ENCODE assay signal across 16 cellular contexts in the genomic region with DNA sequence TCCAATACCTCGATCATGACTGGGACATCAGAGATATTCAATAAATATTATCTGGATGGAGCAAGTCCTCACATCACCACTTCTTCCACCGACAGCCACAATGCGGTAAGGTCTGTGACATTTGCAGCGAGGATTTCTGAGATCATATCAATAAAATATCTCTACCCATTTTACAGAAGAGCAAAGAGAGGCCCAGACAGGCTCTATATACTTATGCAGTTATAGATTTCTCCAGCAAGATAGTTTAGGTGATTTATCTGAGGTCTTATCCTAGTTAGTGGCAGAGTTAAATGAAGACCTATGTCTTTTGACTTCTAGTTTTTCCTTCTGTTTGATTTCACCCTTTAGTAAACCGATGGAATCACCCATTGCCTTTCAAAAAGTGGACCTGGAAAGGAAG.
A peak's percentile ranks its signal among the peaks of the same experiment; 100 is the strongest.
DNase-seq lines count a peak whose midpoint lies in the region; ATAC-seq and TF ChIP-seq lines count a peak whose summit lies in the region.
"Had no signal": no experiment of that assay in that cellular context is flagged by ENCODE, and none has a peak within 500 bp of the region (broad histone marks: within the 10 kb centered on the region; RNA-seq: fewer than 3 reads in every experiment).

No MANE protein-coding gene starts in this region.

- no peak overlapping the region for H4K91ac ChIP-seq in IMR-90 (ENCODE audit: insufficient read depth, low read depth, low read length)
- no peak overlapping the region for H4K91ac ChIP-seq in mesenchymal stem cell (ENCODE audit: low read length)

- in situ Hi-C loops in IMR-90 (cut with MboI; ENCODE audit: low sequenced_read_pairs), result no loop called here

- H2BK5ac ChIP-seq in IMR-90 (ENCODE audit: low read depth, low read length, poor library complexity, severe bottlenecking), result no peak overlapping the region
- no peak overlapping the region for H2BK5ac ChIP-seq in mesenchymal stem cell (ENCODE audit: low read depth, low read length, poor library complexity, severe bottlenecking)

- no peak overlapping the region for H2AFZ ChIP-seq in IMR-90 (replicated peaks; ENCODE audit: low read length, poor library complexity)
- no peak overlapping the region for H2AFZ ChIP-seq in mesenchymal stem cell (ENCODE audit: low read depth, low read length)

- no peaks in the 10 kb centered on the region for H3K9me3 Mint-ChIP-seq in CD4-positive, alpha-beta T cell
- H3K9me3 Mint-ChIP-seq: CD14-positive monocyte; CD4-positive, CD25-positive, alpha-beta regulatory T cell; CD8-positive, alpha-beta T cell had no signal

- H4K20me1 ChIP-seq in IMR-90 (ENCODE audit: insufficient read depth, low read length), result no peaks in the 10 kb centered on the region
- H4K20me1 ChIP-seq: BLaER1 had no signal

- H3K4ac ChIP-seq in IMR-90 (ENCODE audit: low read depth, low read length) (no peak overlapping the region), mesenchymal stem cell (ENCODE audit: low read depth in 1 of 2, low read length in 2 of 2) (no peak overlapping the region)

- DNase-seq in IMR-90 (no peak), mesenchymal stem cell (no peak)
- no peak for DNase-seq in CD4-positive, alpha-beta T cell
- DNase-seq: 8988T; BE2C; C1 segment of cervical spinal cord; Caco-2; Calu3; CD4-positive, CD25-positive, alpha-beta regulatory T cell; CD8-positive, alpha-beta T cell; DMS79 treated with DMSO at 0.1 percent for 48 hours; GF-D8 had no signal

- no peak overlapping the region for H3K27ac ChIP-seq in IMR-90 (ENCODE audit: insufficient read depth, low read length)
- H3K27ac ChIP-seq in mesenchymal stem cell (ENCODE audit: low read length, poor library complexity, severe bottlenecking), result peak overlapping the region; percentile 6
- no peak overlapping the region for H3K27ac ChIP-seq in CD4-positive, alpha-beta T cell (ENCODE audit: low read depth, low read length)
- H3K27ac ChIP-seq: BLaER1 had no signal

- no peaks in the 10 kb centered on the region for H3K27me3 ChIP-seq in IMR-90 (ENCODE audit: control insufficient read depth, insufficient read depth, low read length)
- no peaks in the 10 kb centered on the region for H3K27me3 ChIP-seq in mesenchymal stem cell (ENCODE audit: control insufficient read depth in 1 of 2, insufficient read depth in 1 of 2, low read length in 2 of 2)
- H3K27me3 ChIP-seq in CD4-positive, alpha-beta T cell (ENCODE audit: control insufficient read depth, insufficient read depth, low read length), result no peaks in the 10 kb centered on the region
- H3K27me3 ChIP-seq: BE2C, BLaER1 had no signal

- H3K14ac ChIP-seq in IMR-90 (replicated peaks; ENCODE audit: low read depth, low read length) (no peak overlapping the region), mesenchymal stem cell (ENCODE audit: low read length in 2 of 2) (no peak overlapping the region)

- H3K9me3 ChIP-seq in IMR-90 (ENCODE audit: control insufficient read depth, insufficient read depth, low read length) (peaks cover 3% of the 10 kb centered on the region; the same call in 1 of the 2 replicates), mesenchymal stem cell (ENCODE audit: control insufficient read depth, low read length) (no peaks in the 10 kb centered on the region)
- no peaks in the 10 kb centered on the region for H3K9me3 ChIP-seq in CD4-positive, alpha-beta T cell (ENCODE audit: control insufficient read depth, low read length)
- H3K9me3 ChIP-seq: BE2C, BLaER1, Caco-2 had no signal

- H3K56ac ChIP-seq in IMR-90 (ENCODE audit: extremely low read depth, insufficient read depth, low read length), result no peak overlapping the region

- WGBS in IMR-90 (ENCODE audit: extremely low coverage in 2 of 2, insufficient read length in 1 of 2), 2 experiments, result no CpG with 5 or more reads among the region's 5 CpGs
- WGBS in mesenchymal stem cell, result 98% methylated on average over 5 of the region's 5 CpGs

- no peak for TF ChIP-seq CTCF in IMR-90 (conservative IDR thresholded peaks at IDR 0.05; ENCODE audit: low read depth, low read length)
- no peak for TF ChIP-seq CTCF in CD4-positive, alpha-beta T cell (IDR thresholded peaks at IDR 0.05)

- no peak overlapping the region for H2BK20ac ChIP-seq in IMR-90 (ENCODE audit: low read depth, low read length)

- H3K4me3 ChIP-seq in IMR-90 (ENCODE audit: insufficient read depth, low read depth, low read length) (no peak overlapping the region), mesenchymal stem cell (ENCODE audit: insufficient read depth in 1 of 2, low read depth in 1 of 2, low read length in 2 of 2) (no peak overlapping the region)
- H3K4me3 ChIP-seq: BLaER1 had no signal

- H4K5ac ChIP-seq in IMR-90 (ENCODE audit: low read depth, low read length), result 0 out of 2 replicates have a peak overlapping the region, but pooled peaks have one; percentile 39

- H3K79me1 ChIP-seq in IMR-90 (ENCODE audit: low read depth in 1 of 2, low read length in 2 of 2) (no peaks in the 10 kb centered on the region), mesenchymal stem cell (replicated peaks; ENCODE audit: low read length, poor library complexity, severe bottlenecking) (peaks cover 29% of the 10 kb centered on the region)

- no peak overlapping the region for H3K23ac ChIP-seq in IMR-90 (ENCODE audit: low read depth, low read length)
- H3K23ac ChIP-seq in mesenchymal stem cell (ENCODE audit: low read length in 2 of 2), result no peak overlapping the region

- CTCF ChIA-PET in IMR-90 (lab: Yijun Ruan, JAX), result interaction anchor here (0.7 kb wide), 1 partner anchor 172 kb away, joined by 3 read pairs; no protein-coding TSS in a partner anchor
- CTCF ChIA-PET in CD4-positive, alpha-beta T cell (lab: Charles Lee), result interaction anchor here (1.8 kb wide), 1 partner anchor 9 kb away, joined by 8 read pairs; no protein-coding TSS in a partner anchor

- peaks cover 40% of the 10 kb centered on the region for H3K4me1 Mint-ChIP-seq in CD4-positive, alpha-beta T cell (ENCODE audit: low read depth)

- H3K18ac ChIP-seq in IMR-90 (ENCODE audit: low read depth, low read length) (no peak overlapping the region), mesenchymal stem cell (ENCODE audit: low read depth in 1 of 2, low read length in 2 of 2) (no peak overlapping the region)

- no peaks in the 10 kb centered on the region for H3K27me3 Mint-ChIP-seq in CD4-positive, alpha-beta T cell
- H3K27me3 Mint-ChIP-seq: CD4-positive, CD25-positive, alpha-beta regulatory T cell had no signal

- no peak overlapping the region for H3K27ac Mint-ChIP-seq in CD4-positive, alpha-beta T cell
- H3K27ac Mint-ChIP-seq: CD14-positive monocyte; CD8-positive, alpha-beta T cell had no signal

- ATAC-seq in IMR-90 (ENCODE audit: low read depth) (no peak), GM21737 (IDR thresholded peaks at IDR 0.05; ENCODE audit: unreplicated experiment) (no peak), GM18873 (IDR thresholded peaks at IDR 0.05; ENCODE audit: low FRiP score, unreplicated experiment) (no peak)
- ATAC-seq in CD4-positive, alpha-beta T cell (ENCODE audit: poor library complexity), result no peak
- ATAC-seq: CD8-positive, alpha-beta T cell had no signal

- H3K9me1 ChIP-seq in IMR-90 (ENCODE audit: insufficient read depth, low read length), result no peaks in the 10 kb centered on the region; the same call in none of the 2 replicates

- H3K36me3 Mint-ChIP-seq in CD4-positive, alpha-beta T cell (ENCODE audit: low read depth), result no peaks in the 10 kb centered on the region
- H3K36me3 Mint-ChIP-seq: CD14-positive monocyte; CD8-positive, alpha-beta T cell had no signal

- H3K9ac ChIP-seq in IMR-90 (ENCODE audit: low read depth, low read length), result no peak overlapping the region
- H3K9ac ChIP-seq in mesenchymal stem cell (ENCODE audit: low read length), result no peak overlapping the region
- H3K9ac ChIP-seq: BLaER1 had no signal

- POLR2A ChIA-PET in IMR-90 (lab: Charles Lee; ENCODE audit: unreplicated experiment), result no interaction called here
- POLR2A ChIA-PET in CD4-positive, alpha-beta T cell (lab: Charles Lee), result no interaction called here

- H2BK120ac ChIP-seq in IMR-90 (ENCODE audit: low read depth, low read length) (no peak overlapping the region), mesenchymal stem cell (ENCODE audit: low read depth, low read length) (no peak overlapping the region)

- no peak for TF ChIP-seq RAD21 in IMR-90 (IDR thresholded peaks at IDR 0.05; ENCODE audit: low read length)

- H3K36me3 ChIP-seq in IMR-90 (ENCODE audit: control insufficient read depth, insufficient read depth, low read length) (no peaks in the 10 kb centered on the region), mesenchymal stem cell (ENCODE audit: control insufficient read depth in 1 of 2, insufficient read depth in 2 of 2, low read depth in 1 of 2, low read length in 2 of 2) (no peaks in the 10 kb centered on the region)
- H3K36me3 ChIP-seq: BE2C, BLaER1 had no signal

- intact Hi-C loops in IMR-90 (cut with micrococcal nuclease), result no loop called here
- intact Hi-C loops in CD4-positive, alpha-beta T cell (cut with DNase I, micrococcal nuclease), result no loop called here

- no peak overlapping the region for H3K4me3 Mint-ChIP-seq in CD4-positive, alpha-beta T cell
- H3K4me3 Mint-ChIP-seq: CD14-positive monocyte; CD4-positive, CD25-positive, alpha-beta regulatory T cell; CD8-positive, alpha-beta T cell had no signal

- H2AK9ac ChIP-seq in IMR-90 (replicated peaks; ENCODE audit: low read depth, low read length, poor library complexity), result no peak overlapping the region

- no peak overlapping the region for H4K8ac ChIP-seq in IMR-90 (ENCODE audit: low read depth in 2 of 2, low read length in 2 of 2)
- H4K8ac ChIP-seq in mesenchymal stem cell (ENCODE audit: low read length), result no peak overlapping the region

- H2AK5ac ChIP-seq in IMR-90 (ENCODE audit: low read depth, low read length) (no peak overlapping the region), mesenchymal stem cell (ENCODE audit: low read length, severe bottlenecking) (no peak overlapping the region)

- H3K4me2 ChIP-seq in IMR-90 (ENCODE audit: low read depth, low read length) (no peak overlapping the region), mesenchymal stem cell (ENCODE audit: low read length, poor library complexity, severe bottlenecking) (no peak overlapping the region)
- H3K4me2 ChIP-seq: BLaER1 had no signal

- H3K4me1 ChIP-seq in IMR-90 (ENCODE audit: control insufficient read depth, insufficient read depth, low read length) (peaks cover 18% of the 10 kb centered on the region), mesenchymal stem cell (ENCODE audit: control insufficient read depth, insufficient read depth, low read depth, low read length) (peaks cover 13% of the 10 kb centered on the region)
- H3K4me1 ChIP-seq: BLaER1 had no signal

- no peak overlapping the region for H2BK12ac ChIP-seq in mesenchymal stem cell (ENCODE audit: low read length in 2 of 2)

- no peak for TF ChIP-seq POLR2A in IMR-90 (IDR thresholded peaks at IDR 0.05; ENCODE audit: low read depth, low read length)

- no TSS peak for BruUV-seq in IMR-90 (replicated peaks; lab: Mats Ljungman, UMichigan)

- H2BK15ac ChIP-seq in IMR-90 (ENCODE audit: low read depth, low read length) (no peak overlapping the region), mesenchymal stem cell (ENCODE audit: low read depth, poor library complexity, severe bottlenecking) (no peak overlapping the region)

- dilution Hi-C loops in IMR-90 (cut with HindIII; ENCODE audit: low sequenced_read_pairs, unreplicated experiment), result no loop called here

TF ChIP-seq in IMR-90, 13 proteins besides CTCF, POLR2A, EP300 and RAD21 (continues in another document):
- TF ChIP-seq FOS (IDR thresholded peaks at IDR 0.05; ENCODE audit: low read depth, low read length) (no peak), BHLHE40 (IDR thresholded peaks at IDR 0.05; ENCODE audit: low read depth, low read length) (no peak), RFX5 (IDR thresholded peaks at IDR 0.05; ENCODE audit: low read depth, low read length) (no peak)
